ENCODE assay signal across 1 cellular context in the genomic region with DNA sequence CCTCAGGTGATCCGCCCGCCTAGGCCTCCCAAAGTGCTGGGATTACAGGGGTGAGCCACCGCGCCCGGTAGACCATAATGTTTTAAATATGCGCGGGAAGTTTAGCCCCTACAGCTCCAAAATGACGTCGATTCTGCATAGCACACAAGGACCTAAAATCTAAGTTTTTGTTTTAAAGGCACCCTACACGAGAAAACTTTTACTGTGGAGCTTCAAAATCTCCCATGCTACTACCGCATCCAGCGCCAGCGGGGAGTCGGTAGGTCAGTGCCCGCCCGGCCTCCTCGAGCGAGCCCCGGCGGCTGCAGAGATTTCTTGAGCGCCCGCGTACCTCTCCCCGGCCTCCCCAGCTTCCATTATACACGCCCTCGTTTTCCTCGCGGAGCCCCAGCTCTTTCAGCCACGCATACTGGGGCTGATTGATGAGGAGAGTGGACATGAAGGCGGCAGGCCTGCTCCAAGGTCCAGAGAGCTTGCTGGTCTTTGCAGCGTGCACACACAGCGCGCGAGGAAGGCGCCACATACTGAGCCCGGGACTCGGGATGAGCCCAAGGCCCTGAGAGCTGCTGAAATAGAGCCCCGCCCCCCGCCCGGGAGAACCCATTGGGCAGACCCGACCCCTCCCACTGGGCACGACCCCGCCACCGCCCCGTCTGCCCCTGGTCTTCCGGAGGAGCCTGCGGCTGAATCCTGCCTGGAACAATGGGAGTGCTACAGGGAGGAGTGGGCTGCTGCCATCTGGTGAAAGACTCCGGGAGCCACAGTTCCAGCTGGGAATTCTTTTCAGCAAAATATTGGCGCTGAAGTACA.
TF ChIP-seq lines count a peak whose summit lies in the region.

A gene (minus strand): TSS at position 544 of the 810 bp plus-strand sequence. CDS start 21 bp downstream, at position 523.

TF ChIP-seq in HepG2, 621 proteins besides CTCF, POLR2A, EP300 and RAD21 (continued from another document and continues in another):
- TF ChIP-seq, protein P1, sequence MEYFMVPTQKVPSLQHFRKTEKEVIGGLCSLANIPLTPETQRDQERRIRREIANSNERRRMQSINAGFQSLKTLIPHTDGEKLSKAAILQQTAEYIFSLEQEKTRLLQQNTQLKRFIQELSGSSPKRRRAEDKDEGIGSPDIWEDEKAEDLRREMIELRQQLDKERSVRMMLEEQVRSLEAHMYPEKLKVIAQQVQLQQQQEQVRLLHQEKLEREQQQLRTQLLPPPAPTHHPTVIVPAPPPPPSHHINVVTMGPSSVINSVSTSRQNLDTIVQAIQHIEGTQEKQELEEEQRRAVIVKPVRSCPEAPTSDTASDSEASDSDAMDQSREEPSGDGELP (IDR thresholded peaks at IDR 0.05; ENCODE audit: borderline replicate concordance, low read depth), result peak; percentile 66
- peak; percentile 64 for TF ChIP-seq STAG1 (CRISPR knock-in tag; IDR thresholded peaks at IDR 0.05)
- TF ChIP-seq TEAD3 (CRISPR knock-in tag; optimal IDR thresholded peaks at IDR 0.05; ENCODE audit: borderline replicate concordance), result peak; percentile 58
- TF ChIP-seq, protein P2, sequence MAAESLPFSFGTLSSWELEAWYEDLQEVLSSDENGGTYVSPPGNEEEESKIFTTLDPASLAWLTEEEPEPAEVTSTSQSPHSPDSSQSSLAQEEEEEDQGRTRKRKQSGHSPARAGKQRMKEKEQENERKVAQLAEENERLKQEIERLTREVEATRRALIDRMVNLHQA (CRISPR knock-in tag; IDR thresholded peaks at IDR 0.05), result no peak
- peak; percentile 92 for TF ChIP-seq KDM1A (CRISPR knock-in tag; IDR thresholded peaks at IDR 0.05)
- TF ChIP-seq CBFB (CRISPR knock-in tag; IDR thresholded peaks at IDR 0.05), result no peak; the same call in 1 of the 2 replicates
- TF ChIP-seq GATAD2A (CRISPR knock-in tag; IDR thresholded peaks at IDR 0.05), result peak; percentile 76
- TF ChIP-seq, protein P3, sequence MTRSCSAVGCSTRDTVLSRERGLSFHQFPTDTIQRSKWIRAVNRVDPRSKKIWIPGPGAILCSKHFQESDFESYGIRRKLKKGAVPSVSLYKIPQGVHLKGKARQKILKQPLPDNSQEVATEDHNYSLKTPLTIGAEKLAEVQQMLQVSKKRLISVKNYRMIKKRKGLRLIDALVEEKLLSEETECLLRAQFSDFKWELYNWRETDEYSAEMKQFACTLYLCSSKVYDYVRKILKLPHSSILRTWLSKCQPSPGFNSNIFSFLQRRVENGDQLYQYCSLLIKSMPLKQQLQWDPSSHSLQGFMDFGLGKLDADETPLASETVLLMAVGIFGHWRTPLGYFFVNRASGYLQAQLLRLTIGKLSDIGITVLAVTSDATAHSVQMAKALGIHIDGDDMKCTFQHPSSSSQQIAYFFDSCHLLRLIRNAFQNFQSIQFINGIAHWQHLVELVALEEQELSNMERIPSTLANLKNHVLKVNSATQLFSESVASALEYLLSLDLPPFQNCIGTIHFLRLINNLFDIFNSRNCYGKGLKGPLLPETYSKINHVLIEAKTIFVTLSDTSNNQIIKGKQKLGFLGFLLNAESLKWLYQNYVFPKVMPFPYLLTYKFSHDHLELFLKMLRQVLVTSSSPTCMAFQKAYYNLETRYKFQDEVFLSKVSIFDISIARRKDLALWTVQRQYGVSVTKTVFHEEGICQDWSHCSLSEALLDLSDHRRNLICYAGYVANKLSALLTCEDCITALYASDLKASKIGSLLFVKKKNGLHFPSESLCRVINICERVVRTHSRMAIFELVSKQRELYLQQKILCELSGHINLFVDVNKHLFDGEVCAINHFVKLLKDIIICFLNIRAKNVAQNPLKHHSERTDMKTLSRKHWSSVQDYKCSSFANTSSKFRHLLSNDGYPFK (CRISPR knock-in tag; IDR thresholded peaks at IDR 0.05; ENCODE audit: borderline replicate concordance), result peak; percentile 38; the same call in 1 of the 2 replicates
- no peak for TF ChIP-seq PHB2 (IDR thresholded peaks at IDR 0.05; ENCODE audit: partially characterized antibody)
- TF ChIP-seq YEATS2 (CRISPR knock-in tag; IDR thresholded peaks at IDR 0.05; ENCODE audit: borderline replicate concordance), result peak; percentile 88
- 0 out of 2 replicates have a peak, but pooled peaks have one; percentile 59 for TF ChIP-seq RBAK (CRISPR knock-in tag; IDR thresholded peaks at IDR 0.05)
- TF ChIP-seq NFYC (CRISPR knock-in tag; IDR thresholded peaks at IDR 0.05), result peak; percentile 72; the same call in 1 of the 2 replicates
- peak; percentile 53; the same call in 1 of the 2 replicates for TF ChIP-seq KDM3A (CRISPR knock-in tag; IDR thresholded peaks at IDR 0.05; ENCODE audit: low read depth)
- TF ChIP-seq, protein P4, sequence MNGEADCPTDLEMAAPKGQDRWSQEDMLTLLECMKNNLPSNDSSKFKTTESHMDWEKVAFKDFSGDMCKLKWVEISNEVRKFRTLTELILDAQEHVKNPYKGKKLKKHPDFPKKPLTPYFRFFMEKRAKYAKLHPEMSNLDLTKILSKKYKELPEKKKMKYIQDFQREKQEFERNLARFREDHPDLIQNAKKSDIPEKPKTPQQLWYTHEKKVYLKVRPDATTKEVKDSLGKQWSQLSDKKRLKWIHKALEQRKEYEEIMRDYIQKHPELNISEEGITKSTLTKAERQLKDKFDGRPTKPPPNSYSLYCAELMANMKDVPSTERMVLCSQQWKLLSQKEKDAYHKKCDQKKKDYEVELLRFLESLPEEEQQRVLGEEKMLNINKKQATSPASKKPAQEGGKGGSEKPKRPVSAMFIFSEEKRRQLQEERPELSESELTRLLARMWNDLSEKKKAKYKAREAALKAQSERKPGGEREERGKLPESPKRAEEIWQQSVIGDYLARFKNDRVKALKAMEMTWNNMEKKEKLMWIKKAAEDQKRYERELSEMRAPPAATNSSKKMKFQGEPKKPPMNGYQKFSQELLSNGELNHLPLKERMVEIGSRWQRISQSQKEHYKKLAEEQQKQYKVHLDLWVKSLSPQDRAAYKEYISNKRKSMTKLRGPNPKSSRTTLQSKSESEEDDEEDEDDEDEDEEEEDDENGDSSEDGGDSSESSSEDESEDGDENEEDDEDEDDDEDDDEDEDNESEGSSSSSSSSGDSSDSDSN (CRISPR knock-in tag; IDR thresholded peaks at IDR 0.05), result peak; percentile 87
- TF ChIP-seq, protein P5, sequence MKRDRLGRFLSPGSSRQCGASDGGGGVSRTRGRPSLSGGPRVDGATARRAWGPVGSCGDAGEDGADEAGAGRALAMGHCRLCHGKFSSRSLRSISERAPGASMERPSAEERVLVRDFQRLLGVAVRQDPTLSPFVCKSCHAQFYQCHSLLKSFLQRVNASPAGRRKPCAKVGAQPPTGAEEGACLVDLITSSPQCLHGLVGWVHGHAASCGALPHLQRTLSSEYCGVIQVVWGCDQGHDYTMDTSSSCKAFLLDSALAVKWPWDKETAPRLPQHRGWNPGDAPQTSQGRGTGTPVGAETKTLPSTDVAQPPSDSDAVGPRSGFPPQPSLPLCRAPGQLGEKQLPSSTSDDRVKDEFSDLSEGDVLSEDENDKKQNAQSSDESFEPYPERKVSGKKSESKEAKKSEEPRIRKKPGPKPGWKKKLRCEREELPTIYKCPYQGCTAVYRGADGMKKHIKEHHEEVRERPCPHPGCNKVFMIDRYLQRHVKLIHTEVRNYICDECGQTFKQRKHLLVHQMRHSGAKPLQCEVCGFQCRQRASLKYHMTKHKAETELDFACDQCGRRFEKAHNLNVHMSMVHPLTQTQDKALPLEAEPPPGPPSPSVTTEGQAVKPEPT (CRISPR knock-in tag; IDR thresholded peaks at IDR 0.05; ENCODE audit: low read depth), result 0 out of 2 replicates have a peak, but pooled peaks have one; percentile 65
- TF ChIP-seq SIN3A (IDR thresholded peaks at IDR 0.05; ENCODE audit: borderline replicate concordance, low read depth, low read length), result peak; percentile 79; the same call in 1 of the 2 replicates
- TF ChIP-seq ZNF292 (CRISPR knock-in tag; IDR thresholded peaks at IDR 0.05; ENCODE audit: borderline replicate concordance, low read depth), result peak; percentile 59; the same call in 1 of the 2 replicates
- TF ChIP-seq DR1 (CRISPR knock-in tag; IDR thresholded peaks at IDR 0.05), result peak; percentile 84
- peak; percentile 37; the same call in 1 of the 2 replicates for TF ChIP-seq ZNF556 (CRISPR knock-in tag; IDR thresholded peaks at IDR 0.05; ENCODE audit: borderline replicate concordance)
- TF ChIP-seq WIZ (CRISPR knock-in tag; IDR thresholded peaks at IDR 0.05), result 0 out of 2 replicates have a peak, but pooled peaks have one; percentile 64
- TF ChIP-seq, protein P6, sequence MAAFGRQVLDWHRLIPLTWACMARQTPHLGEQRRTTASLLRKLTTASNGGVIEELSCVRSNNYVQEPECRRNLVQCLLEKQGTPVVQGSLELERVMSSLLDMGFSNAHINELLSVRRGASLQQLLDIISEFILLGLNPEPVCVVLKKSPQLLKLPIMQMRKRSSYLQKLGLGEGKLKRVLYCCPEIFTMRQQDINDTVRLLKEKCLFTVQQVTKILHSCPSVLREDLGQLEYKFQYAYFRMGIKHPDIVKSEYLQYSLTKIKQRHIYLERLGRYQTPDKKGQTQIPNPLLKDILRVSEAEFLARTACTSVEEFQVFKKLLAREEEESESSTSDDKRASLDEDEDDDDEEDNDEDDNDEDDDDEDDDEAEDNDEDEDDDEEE (CRISPR knock-in tag; IDR thresholded peaks at IDR 0.05), result 0 out of 2 replicates have a peak, but pooled peaks have one; percentile 24
- peak; percentile 73; the same call in 1 of the 2 replicates for TF ChIP-seq ZNF501 (CRISPR knock-in tag; IDR thresholded peaks at IDR 0.05)
- TF ChIP-seq ZNF180 (CRISPR knock-in tag; IDR thresholded peaks at IDR 0.05; ENCODE audit: borderline replicate concordance, low read depth), result no peak
- peak; percentile 77; the same call in 1 of the 2 replicates for TF ChIP-seq REPIN1 (CRISPR knock-in tag; IDR thresholded peaks at IDR 0.05; ENCODE audit: borderline replicate concordance, low read depth)
- TF ChIP-seq ERF (CRISPR knock-in tag; IDR thresholded peaks at IDR 0.05), result peak; percentile 72
- TF ChIP-seq RBFOX2 (IDR thresholded peaks at IDR 0.05; ENCODE audit: low read depth, low read length), result peak; percentile 76
- TF ChIP-seq, protein P7, sequence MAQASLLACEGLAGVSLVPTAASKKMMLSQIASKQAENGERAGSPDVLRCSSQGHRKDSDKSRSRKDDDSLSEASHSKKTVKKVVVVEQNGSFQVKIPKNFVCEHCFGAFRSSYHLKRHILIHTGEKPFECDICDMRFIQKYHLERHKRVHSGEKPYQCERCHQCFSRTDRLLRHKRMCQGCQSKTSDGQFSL (CRISPR knock-in tag; IDR thresholded peaks at IDR 0.05), result no peak
- TF ChIP-seq ZC3H13 (CRISPR knock-in tag; IDR thresholded peaks at IDR 0.05), result no peak
- TF ChIP-seq ZNF678 (CRISPR knock-in tag; IDR thresholded peaks at IDR 0.05), result 0 out of 2 replicates have a peak, but pooled peaks have one; percentile 46
- TF ChIP-seq, protein P8, sequence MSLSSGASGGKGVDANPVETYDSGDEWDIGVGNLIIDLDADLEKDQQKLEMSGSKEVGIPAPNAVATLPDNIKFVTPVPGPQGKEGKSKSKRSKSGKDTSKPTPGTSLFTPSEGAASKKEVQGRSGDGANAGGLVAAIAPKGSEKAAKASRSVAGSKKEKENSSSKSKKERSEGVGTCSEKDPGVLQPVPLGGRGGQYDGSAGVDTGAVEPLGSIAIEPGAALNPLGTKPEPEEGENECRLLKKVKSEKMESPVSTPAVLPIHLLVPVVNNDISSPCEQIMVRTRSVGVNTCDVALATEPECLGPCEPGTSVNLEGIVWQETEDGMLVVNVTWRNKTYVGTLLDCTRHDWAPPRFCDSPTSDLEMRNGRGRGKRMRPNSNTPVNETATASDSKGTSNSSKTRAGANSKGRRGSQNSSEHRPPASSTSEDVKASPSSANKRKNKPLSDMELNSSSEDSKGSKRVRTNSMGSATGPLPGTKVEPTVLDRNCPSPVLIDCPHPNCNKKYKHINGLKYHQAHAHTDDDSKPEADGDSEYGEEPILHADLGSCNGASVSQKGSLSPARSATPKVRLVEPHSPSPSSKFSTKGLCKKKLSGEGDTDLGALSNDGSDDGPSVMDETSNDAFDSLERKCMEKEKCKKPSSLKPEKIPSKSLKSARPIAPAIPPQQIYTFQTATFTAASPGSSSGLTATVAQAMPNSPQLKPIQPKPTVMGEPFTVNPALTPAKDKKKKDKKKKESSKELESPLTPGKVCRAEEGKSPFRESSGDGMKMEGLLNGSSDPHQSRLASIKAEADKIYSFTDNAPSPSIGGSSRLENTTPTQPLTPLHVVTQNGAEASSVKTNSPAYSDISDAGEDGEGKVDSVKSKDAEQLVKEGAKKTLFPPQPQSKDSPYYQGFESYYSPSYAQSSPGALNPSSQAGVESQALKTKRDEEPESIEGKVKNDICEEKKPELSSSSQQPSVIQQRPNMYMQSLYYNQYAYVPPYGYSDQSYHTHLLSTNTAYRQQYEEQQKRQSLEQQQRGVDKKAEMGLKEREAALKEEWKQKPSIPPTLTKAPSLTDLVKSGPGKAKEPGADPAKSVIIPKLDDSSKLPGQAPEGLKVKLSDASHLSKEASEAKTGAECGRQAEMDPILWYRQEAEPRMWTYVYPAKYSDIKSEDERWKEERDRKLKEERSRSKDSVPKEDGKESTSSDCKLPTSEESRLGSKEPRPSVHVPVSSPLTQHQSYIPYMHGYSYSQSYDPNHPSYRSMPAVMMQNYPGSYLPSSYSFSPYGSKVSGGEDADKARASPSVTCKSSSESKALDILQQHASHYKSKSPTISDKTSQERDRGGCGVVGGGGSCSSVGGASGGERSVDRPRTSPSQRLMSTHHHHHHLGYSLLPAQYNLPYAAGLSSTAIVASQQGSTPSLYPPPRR (CRISPR knock-in tag; IDR thresholded peaks at IDR 0.05; ENCODE audit: borderline replicate concordance), result peak; percentile 50; the same call in 1 of the 2 replicates
- TF ChIP-seq MAFF (IDR thresholded peaks at IDR 0.05; ENCODE audit: low read depth, low read length), result no peak
- peak; percentile 42; the same call in 1 of the 2 replicates for TF ChIP-seq FOXA3 (CRISPR knock-in tag; IDR thresholded peaks at IDR 0.05)
- no peak for TF ChIP-seq GPN1 (CRISPR knock-in tag; IDR thresholded peaks at IDR 0.05; ENCODE audit: borderline replicate concordance)
- TF ChIP-seq ZNF44 (CRISPR knock-in tag; IDR thresholded peaks at IDR 0.05), result no peak
- peak; percentile 76 for TF ChIP-seq ZNF143 (CRISPR knock-in tag; IDR thresholded peaks at IDR 0.05)
- peak; percentile 69 for TF ChIP-seq YY1 (IDR thresholded peaks at IDR 0.05; ENCODE audit: insufficient read depth, insufficient replicate concordance, low read depth, low read length)
- 0 out of 2 replicates have a peak, but pooled peaks have one; percentile 25 for TF ChIP-seq ZNF598 (CRISPR knock-in tag; IDR thresholded peaks at IDR 0.05; ENCODE audit: borderline replicate concordance)
- TF ChIP-seq YEATS4 (CRISPR knock-in tag; IDR thresholded peaks at IDR 0.05; ENCODE audit: borderline replicate concordance), result peak; percentile 95
- peak; percentile 31; the same call in 1 of the 2 replicates for TF ChIP-seq ZNF33B (CRISPR knock-in tag; IDR thresholded peaks at IDR 0.05)
- peak; percentile 61; the same call in 1 of the 2 replicates for TF ChIP-seq ZZZ3 (CRISPR knock-in tag; IDR thresholded peaks at IDR 0.05; ENCODE audit: borderline replicate concordance)
- no peak for TF ChIP-seq ZNF737 (CRISPR knock-in tag; IDR thresholded peaks at IDR 0.05; ENCODE audit: borderline replicate concordance)
